8 cellular contexts compared by ENCODE assay signal in the genomic region with DNA sequence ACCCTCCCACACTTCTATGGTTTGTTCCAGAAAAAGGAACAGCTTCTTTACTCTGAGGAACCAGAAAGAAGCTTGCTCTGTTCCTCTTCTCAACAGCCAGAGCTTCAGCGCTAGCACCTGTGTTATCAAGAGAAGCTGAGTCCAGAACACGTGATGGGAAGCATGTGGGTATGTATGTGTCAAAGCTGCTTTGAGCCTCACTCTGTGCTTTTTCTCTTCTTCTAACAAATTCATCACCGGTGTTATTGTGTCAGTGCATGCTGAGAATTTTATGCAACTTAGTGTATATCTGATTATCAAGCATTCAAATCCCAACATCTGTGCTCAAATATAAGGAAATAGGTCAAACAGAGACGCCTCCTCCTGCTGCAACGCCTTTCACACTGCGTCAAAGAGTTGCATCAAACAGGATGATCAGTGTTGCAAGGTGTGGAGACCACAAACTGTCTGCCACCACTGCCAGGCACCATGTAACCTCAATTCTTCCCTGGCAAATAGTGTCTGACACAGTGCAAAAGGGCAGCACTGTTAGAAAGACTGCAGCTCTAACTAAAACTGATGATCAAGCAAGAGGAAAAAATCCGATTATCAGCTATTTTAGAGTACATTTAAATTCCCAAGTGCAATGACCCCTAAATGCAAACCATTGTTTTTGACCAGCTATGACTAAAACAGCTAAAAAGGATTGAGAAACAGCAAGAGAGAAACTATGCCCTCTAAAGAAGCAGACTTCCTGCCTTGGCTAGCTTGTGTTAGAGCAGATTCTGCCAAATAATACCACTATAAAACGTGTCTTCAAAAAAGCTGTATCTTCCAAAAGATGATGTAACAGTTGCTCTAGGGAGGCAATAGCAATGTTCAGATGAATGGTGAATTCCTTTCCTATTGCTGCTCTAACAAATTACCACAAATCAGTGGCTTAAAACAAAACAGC.
DNase-seq lines count a peak whose midpoint lies in the region; ATAC-seq and TF ChIP-seq lines count a peak whose summit lies in the region.

No MANE protein-coding gene starts in this region.

- H3K27ac ChIP-seq in SK-N-SH (ENCODE audit: low read depth in 2 of 2, low read length in 1 of 2) (peak overlapping the region in 1 of 2 experiments; percentile 84; a peak in 2 of 4 replicates), ascending aorta (peak overlapping the region; percentile 43 to 44), WERI-Rb-1 (no peak overlapping the region)

- ATAC-seq in HG02852 (IDR thresholded peaks at IDR 0.05; ENCODE audit: unreplicated experiment) (peak; percentile 83), HG02840 (IDR thresholded peaks at IDR 0.05; ENCODE audit: low FRiP score, unreplicated experiment) (no peak)
- ATAC-seq in stimulated activated effector memory CD8-positive, alpha-beta T cell treated with anti-CD3 and anti-CD28 coated beads, Interleukin-12 subunit alpha, Interleukin-12 subunit beta, amount 100 ng/mL, for 72 hours: peak; percentile 94

- H3K9me3 Mint-ChIP-seq in stimulated activated effector memory CD8-positive, alpha-beta T cell treated with anti-CD3 and anti-CD28 coated beads, Interleukin-12 subunit alpha, Interleukin-12 subunit beta, amount 100 ng/mL, for 72 hours: no peaks in the 10 kb centered on the region

- no peaks in the 10 kb centered on the region for H3K9me2 ChIP-seq in SK-N-SH

- H3K4me2 ChIP-seq in SK-N-SH: peak overlapping the region; percentile 51; the same call in 1 of the 2 replicates

- no peaks in the 10 kb centered on the region for H4K20me1 ChIP-seq in SK-N-SH (ENCODE audit: insufficient read depth)

- H3K27me3 ChIP-seq in SK-N-SH (ENCODE audit: insufficient read depth) (no peaks in the 10 kb centered on the region), ascending aorta (no peaks in the 10 kb centered on the region), WERI-Rb-1 (ENCODE audit: insufficient read depth, low read depth, severe bottlenecking) (no peaks in the 10 kb centered on the region)

- H3K9ac ChIP-seq in SK-N-SH: no peak overlapping the region

- H3K9me3 ChIP-seq in SK-N-SH (no peaks in the 10 kb centered on the region), ascending aorta (no peaks in the 10 kb centered on the region), WERI-Rb-1 (ENCODE audit: severe bottlenecking) (no peaks in the 10 kb centered on the region)

- H3K4me3 ChIP-seq in SK-N-SH (ENCODE audit: low read depth in 2 of 2, low read length in 1 of 2) (no peak overlapping the region), ascending aorta (no peak overlapping the region), WERI-Rb-1 (ENCODE audit: low read depth, low read length) (no peak overlapping the region)

- H2AFZ ChIP-seq in SK-N-SH (ENCODE audit: low read depth): peak overlapping the region; percentile 26; the same call in 1 of the 2 replicates

- TF ChIP-seq EP300 in SK-N-SH (IDR thresholded peaks at IDR 0.05; ENCODE audit: borderline replicate concordance in 1 of 2, low read depth in 1 of 2, low read length in 1 of 2): 0 out of 4 replicates have a peak, but pooled peaks of 1 of the 2 experiments have one; percentile 27

- POLR2A ChIA-PET in SK-N-SH (lab: Yijun Ruan, JAX): no interaction called here

- TF ChIP-seq RAD21 in SK-N-SH (IDR thresholded peaks at IDR 0.05; ENCODE audit: low read length): no peak

- H3K4me1 ChIP-seq in SK-N-SH (ENCODE audit: control insufficient read depth in 1 of 2, insufficient read depth in 2 of 2, low read depth in 1 of 2, low read length in 1 of 2): peaks cover 0 to 31% of the 10 kb centered on the region in 2 experiments; a peak in 2 of 4 replicates
- peaks cover 0 to 10% of the 10 kb centered on the region in 2 donors for H3K4me1 ChIP-seq in ascending aorta

- H3K36me3 ChIP-seq in SK-N-SH (replicated peaks in 1 of 2; ENCODE audit: control insufficient read depth in 1 of 2, insufficient read depth in 2 of 2, low read length in 1 of 2) (no peaks in the 10 kb centered on the region), ascending aorta (no peaks in the 10 kb centered on the region), WERI-Rb-1 (no peaks in the 10 kb centered on the region)

- H3K4me1 Mint-ChIP-seq in stimulated activated effector memory CD8-positive, alpha-beta T cell treated with anti-CD3 and anti-CD28 coated beads, Interleukin-12 subunit alpha, Interleukin-12 subunit beta, amount 100 ng/mL, for 72 hours: peaks cover 31% of the 10 kb centered on the region

- peak overlapping the region; percentile 65 for H3K4me3 Mint-ChIP-seq in stimulated activated effector memory CD8-positive, alpha-beta T cell treated with anti-CD3 and anti-CD28 coated beads, Interleukin-12 subunit alpha, Interleukin-12 subunit beta, amount 100 ng/mL, for 72 hours

- H3K79me2 ChIP-seq in SK-N-SH (ENCODE audit: insufficient read depth): no peaks in the 10 kb centered on the region

- CTCF ChIA-PET in SK-N-SH (lab: Yijun Ruan, JAX): interaction anchor here (0.9 to 1.1 kb wide), 2 partner anchors 26 to 34 kb away, joined by 3 read pairs; no protein-coding TSS in a partner anchor

- intact Hi-C loops in ascending aorta (cut with DNase I): no loop called here

- peaks cover 23% of the 10 kb centered on the region for H3F3A ChIP-seq in SK-N-SH (replicated peaks; ENCODE audit: insufficient read depth)

- H3K27ac Mint-ChIP-seq in stimulated activated effector memory CD8-positive, alpha-beta T cell treated with anti-CD3 and anti-CD28 coated beads, Interleukin-12 subunit alpha, Interleukin-12 subunit beta, amount 100 ng/mL, for 72 hours: peak overlapping the region; percentile 86

- DNase-seq in EL: peak; percentile 90
- DNase-seq in SK-N-SH: no peak
- DNase-seq in ascending aorta (ENCODE audit: low spot score in 2 of 2): peak; percentile 32 to 81
- peak; percentile 75 for DNase-seq in kidney tubule cell (ENCODE audit: low spot score)
- peak in 1 of 2 donors; percentile 78 for DNase-seq in stimulated activated effector memory CD8-positive, alpha-beta T cell treated with anti-CD3 and anti-CD28 coated beads, Interleukin-12 subunit alpha, Interleukin-12 subunit beta, amount 100 ng/mL, for 72 hours (ENCODE audit: low spot score in 2 of 2)
- no peak for DNase-seq in WERI-Rb-1

- 58% methylated on average over 8 of the region's 8 CpGs for WGBS in SK-N-SH (ENCODE audit: low lambda C conversion rate)

- no peak for TF ChIP-seq CTCF in SK-N-SH (IDR thresholded peaks at IDR 0.05)
- no peak for TF ChIP-seq CTCF in ascending aorta (IDR thresholded peaks at IDR 0.05)
- no peak for TF ChIP-seq CTCF in WERI-Rb-1 (IDR thresholded peaks at IDR 0.05; ENCODE audit: low read depth, low read length)

- no peaks in the 10 kb centered on the region for H3K36me3 Mint-ChIP-seq in stimulated activated effector memory CD8-positive, alpha-beta T cell treated with anti-CD3 and anti-CD28 coated beads, Interleukin-12 subunit alpha, Interleukin-12 subunit beta, amount 100 ng/mL, for 72 hours

TF ChIP-seq in SK-N-SH, 30 proteins besides CTCF, POLR2A, EP300 and RAD21:
- peak; percentile 61; the same call in 1 of the 2 replicates for TF ChIP-seq NFIC (IDR thresholded peaks at IDR 0.05; ENCODE audit: borderline replicate concordance)
- peak; percentile 61 for TF ChIP-seq TCF12 (IDR thresholded peaks at IDR 0.05)
- no peak for TF ChIP-seq TAF1 (IDR thresholded peaks at IDR 0.05; ENCODE audit: borderline replicate concordance, low read depth, low read length)
- no peak for TF ChIP-seq MXI1 (IDR thresholded peaks at IDR 0.05; ENCODE audit: low read depth, low read length)
- peak; percentile 24; the same call in 1 of the 2 replicates for TF ChIP-seq RXRA (IDR thresholded peaks at IDR 0.05; ENCODE audit: borderline replicate concordance, low read depth)
- TF ChIP-seq NRF1 (IDR thresholded peaks at IDR 0.05; ENCODE audit: low read depth, low read length): no peak
- TF ChIP-seq FOXM1 (IDR thresholded peaks at IDR 0.05; ENCODE audit: low read depth): no peak
- TF ChIP-seq ELF1 (IDR thresholded peaks at IDR 0.05): 0 out of 2 replicates have a peak, but pooled peaks have one; percentile 23
- TF ChIP-seq TEAD4 (IDR thresholded peaks at IDR 0.05; ENCODE audit: borderline replicate concordance, insufficient read depth): peak; percentile 16; the same call in 1 of the 2 replicates
- TF ChIP-seq, protein P1, sequence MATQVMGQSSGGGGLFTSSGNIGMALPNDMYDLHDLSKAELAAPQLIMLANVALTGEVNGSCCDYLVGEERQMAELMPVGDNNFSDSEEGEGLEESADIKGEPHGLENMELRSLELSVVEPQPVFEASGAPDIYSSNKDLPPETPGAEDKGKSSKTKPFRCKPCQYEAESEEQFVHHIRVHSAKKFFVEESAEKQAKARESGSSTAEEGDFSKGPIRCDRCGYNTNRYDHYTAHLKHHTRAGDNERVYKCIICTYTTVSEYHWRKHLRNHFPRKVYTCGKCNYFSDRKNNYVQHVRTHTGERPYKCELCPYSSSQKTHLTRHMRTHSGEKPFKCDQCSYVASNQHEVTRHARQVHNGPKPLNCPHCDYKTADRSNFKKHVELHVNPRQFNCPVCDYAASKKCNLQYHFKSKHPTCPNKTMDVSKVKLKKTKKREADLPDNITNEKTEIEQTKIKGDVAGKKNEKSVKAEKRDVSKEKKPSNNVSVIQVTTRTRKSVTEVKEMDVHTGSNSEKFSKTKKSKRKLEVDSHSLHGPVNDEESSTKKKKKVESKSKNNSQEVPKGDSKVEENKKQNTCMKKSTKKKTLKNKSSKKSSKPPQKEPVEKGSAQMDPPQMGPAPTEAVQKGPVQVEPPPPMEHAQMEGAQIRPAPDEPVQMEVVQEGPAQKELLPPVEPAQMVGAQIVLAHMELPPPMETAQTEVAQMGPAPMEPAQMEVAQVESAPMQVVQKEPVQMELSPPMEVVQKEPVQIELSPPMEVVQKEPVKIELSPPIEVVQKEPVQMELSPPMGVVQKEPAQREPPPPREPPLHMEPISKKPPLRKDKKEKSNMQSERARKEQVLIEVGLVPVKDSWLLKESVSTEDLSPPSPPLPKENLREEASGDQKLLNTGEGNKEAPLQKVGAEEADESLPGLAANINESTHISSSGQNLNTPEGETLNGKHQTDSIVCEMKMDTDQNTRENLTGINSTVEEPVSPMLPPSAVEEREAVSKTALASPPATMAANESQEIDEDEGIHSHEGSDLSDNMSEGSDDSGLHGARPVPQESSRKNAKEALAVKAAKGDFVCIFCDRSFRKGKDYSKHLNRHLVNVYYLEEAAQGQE (IDR thresholded peaks at IDR 0.05; ENCODE audit: low read depth, low read length): no peak

Comparison
In these comparisons a context has a peak if more than half of its experiments do, and no peak if none do; other contexts are left out.
1. DNase-seq: peak in EL (single experiment), ascending aorta (2 of 2) and kidney tubule cell (single experiment); none in SK-N-SH (single experiment) and WERI-Rb-1 (single experiment).